In the genomic region with DNA sequence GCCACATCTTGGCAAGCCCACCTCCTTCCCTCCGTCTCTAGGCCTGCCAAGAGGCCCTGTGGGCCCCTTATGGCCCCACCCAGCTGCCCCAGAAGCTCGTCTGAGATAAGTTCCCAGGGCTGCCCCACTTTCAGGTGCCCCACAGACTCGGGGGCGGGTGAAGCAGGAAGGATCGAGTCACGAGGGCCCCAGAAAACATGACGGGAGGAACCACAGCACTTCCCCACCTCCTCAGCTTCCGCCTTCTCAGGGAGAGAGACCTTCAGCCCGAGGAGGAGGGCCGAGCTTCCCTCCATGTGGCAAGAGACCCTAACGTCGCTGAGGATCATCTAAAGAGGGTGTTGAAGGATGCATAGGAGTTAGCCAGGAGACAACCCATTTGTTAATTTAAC, we compare ENCODE assay signal across 8 cellular contexts. TPM values are rescaled to one million over a fixed set of nuclear protein-coding genes. Genes with fewer than 3 reads are reported as not detected.
A peak's percentile ranks its signal among the peaks of the same experiment; 100 is the strongest.
DNase-seq lines count a peak whose midpoint lies in the region; ATAC-seq and TF ChIP-seq lines count a peak whose summit lies in the region.

No MANE protein-coding gene starts in this region.

- no peak overlapping the region for H2AFZ ChIP-seq in H9 (ENCODE audit: low read length)

- H2BK5ac ChIP-seq in H9 (ENCODE audit: insufficient read length, low read length) = no peak overlapping the region

- intact Hi-C loops in aorta (cut with DNase I) = no loop called here

- H3K79me1 ChIP-seq in H9 (ENCODE audit: insufficient read depth, low read depth, low read length, poor library complexity, severe bottlenecking) = no peaks in the 10 kb centered on the region

- H4K5ac ChIP-seq in H9 (ENCODE audit: insufficient read length, low read depth, low read length) = no peak overlapping the region

- no peaks in the 10 kb centered on the region for H3K36me3 Mint-ChIP-seq in activated naive CD4-positive, alpha-beta T cell treated with anti-CD3 and anti-CD28 coated beads, Interleukin-2, amount 50 U/mL, for 24 hours
- H3K36me3 Mint-ChIP-seq in H9 (ENCODE audit: insufficient read depth in 1 of 3, low read depth in 3 of 3) = no peaks in the 10 kb centered on the region

- no peak overlapping the region for H3K14ac ChIP-seq in H9 (ENCODE audit: insufficient read depth, low read length)

- H3K27me3 ChIP-seq in neutrophil (no peaks in the 10 kb centered on the region), aorta (ENCODE audit: control insufficient read depth in 1 of 2, insufficient read depth in 2 of 2, low read length in 1 of 2) (no peaks in the 10 kb centered on the region), H9 (ENCODE audit: insufficient read depth, low read length) (no peaks in the 10 kb centered on the region)

- H4K20me1 ChIP-seq in H9 (ENCODE audit: control insufficient read depth, insufficient read depth, insufficient read length) = no peaks in the 10 kb centered on the region

- H3K18ac ChIP-seq in H9 (ENCODE audit: insufficient read length, low read depth, low read length) = no peak overlapping the region

- H2AK5ac ChIP-seq in H9 (ENCODE audit: insufficient read length, low read length) = no peak overlapping the region

- TF ChIP-seq CTCF in GM10266 (IDR thresholded peaks at IDR 0.05; ENCODE audit: control insufficient read depth, insufficient read depth, low read depth, missing control alignments) = no peak
- TF ChIP-seq CTCF in neutrophil (IDR thresholded peaks at IDR 0.05) = no peak
- TF ChIP-seq CTCF in H9 (conservative IDR thresholded peaks at IDR 0.05) = no peak

- peak overlapping the region; percentile 96 for H3K27ac Mint-ChIP-seq in activated naive CD4-positive, alpha-beta T cell treated with anti-CD3 and anti-CD28 coated beads, Interleukin-2, amount 50 U/mL, for 24 hours
- no peak overlapping the region for H3K27ac Mint-ChIP-seq in H9

- H3K23me2 ChIP-seq in H9 (ENCODE audit: insufficient read length, low read depth, low read length, poor library complexity, severe bottlenecking) = no peaks in the 10 kb centered on the region

- peaks cover 61% of the 10 kb centered on the region for H3K4me1 Mint-ChIP-seq in activated naive CD4-positive, alpha-beta T cell treated with anti-CD3 and anti-CD28 coated beads, Interleukin-2, amount 50 U/mL, for 24 hours
- H3K4me1 Mint-ChIP-seq in H9 = peaks cover 0 to 6% of the 10 kb centered on the region in 2 experiments; a peak in 2 of 4 replicates

- peak overlapping the region; percentile 66 for H3K4me3 Mint-ChIP-seq in activated naive CD4-positive, alpha-beta T cell treated with anti-CD3 and anti-CD28 coated beads, Interleukin-2, amount 50 U/mL, for 24 hours
- H3K4me3 Mint-ChIP-seq in H9 = no peak overlapping the region

- no peak overlapping the region for H3T11ph ChIP-seq in H9 (ENCODE audit: low read length)

- DNase-seq in GM10266 (ENCODE audit: extremely low spot score) = peak; percentile 62
- peak; percentile 72 for DNase-seq in T follicular helper cell (ENCODE audit: low read depth)
- DNase-seq in aorta = peak in 1 of 2 donors; percentile 84
- no peak for DNase-seq in mesenteric fat pad (ENCODE audit: low spot score)
- DNase-seq in NCI-H128 (lab: John Stamatoyannopoulos, UW; ENCODE audit: unreplicated experiment) = no peak
- no peak for DNase-seq in H9

- no peaks in the 10 kb centered on the region for H3K79me2 ChIP-seq in H9 (ENCODE audit: insufficient read depth, low read length)

- H3K36me3 ChIP-seq in neutrophil = no peaks in the 10 kb centered on the region
- H3K36me3 ChIP-seq in aorta (ENCODE audit: control insufficient read depth in 1 of 2, insufficient read depth in 2 of 2, low read length in 1 of 2) = no peaks in the 10 kb centered on the region

- H3K27ac ChIP-seq in neutrophil (peak overlapping the region; percentile 99), aorta (ENCODE audit: low read depth in 1 of 2, low read length in 2 of 2) (no peak overlapping the region), H9 (ENCODE audit: insufficient read length, low read depth, low read length) (no peak overlapping the region)

- H3K4me3 ChIP-seq in neutrophil (ENCODE audit: low read depth in 1 of 2, low read length in 1 of 2) (peak overlapping the region; percentile 43 to 49), aorta (ENCODE audit: low read length in 2 of 2) (no peak overlapping the region)

- no peaks in the 10 kb centered on the region for H3K9me3 Mint-ChIP-seq in activated naive CD4-positive, alpha-beta T cell treated with anti-CD3 and anti-CD28 coated beads, Interleukin-2, amount 50 U/mL, for 24 hours
- no peaks in the 10 kb centered on the region for H3K9me3 Mint-ChIP-seq in H9

- no peak overlapping the region for H2BK15ac ChIP-seq in H9 (ENCODE audit: low read depth, low read length)

- H3K9ac ChIP-seq in H9 (ENCODE audit: extremely low read depth, insufficient read length, low read length) = no peak overlapping the region

- WGBS in aorta, 2 donors = 75 to 77% methylated on average over 12 of the region's 12 CpGs
- WGBS in H9 (ENCODE audit: extremely low coverage, insufficient read length, low lambda C conversion rate) = no CpG with 5 or more reads among the region's 12 CpGs

- H3K9me3 ChIP-seq in neutrophil (no peaks in the 10 kb centered on the region), aorta (ENCODE audit: control insufficient read depth, low read length) (no peaks in the 10 kb centered on the region), H9 (ENCODE audit: control insufficient read depth, low read depth, low read length) (no peaks in the 10 kb centered on the region)

- no peak overlapping the region for H4K91ac ChIP-seq in H9 (ENCODE audit: insufficient read length, low read depth, low read length)

- ATAC-seq in aorta (ENCODE audit: low FRiP score) = peak; percentile 15

- no peak overlapping the region for H4K8ac ChIP-seq in H9 (replicated peaks; ENCODE audit: insufficient read length, low read depth, low read length)

- H2BK20ac ChIP-seq in H9 (ENCODE audit: low read depth, low read length, poor library complexity, severe bottlenecking) = no peak overlapping the region

- no peak overlapping the region for H2BK120ac ChIP-seq in H9 (ENCODE audit: low read depth, low read length, poor library complexity, severe bottlenecking)

- no peak overlapping the region for H3K4ac ChIP-seq in H9 (ENCODE audit: low read depth, low read length)

- H3K4me2 ChIP-seq in H9 (ENCODE audit: insufficient read depth, insufficient read length, low read length) = no peak overlapping the region

- H3K4me1 ChIP-seq in neutrophil (ENCODE audit: control insufficient read depth in 1 of 2, insufficient read depth in 1 of 2, low read depth in 1 of 2, low read length in 1 of 2) = peaks cover 59 to 73% of the 10 kb centered on the region in 2 experiments
- no peaks in the 10 kb centered on the region for H3K4me1 ChIP-seq in aorta (ENCODE audit: control insufficient read depth in 1 of 2, insufficient read depth in 2 of 2, low read length in 2 of 2)
- no peaks in the 10 kb centered on the region for H3K4me1 ChIP-seq in H9 (ENCODE audit: insufficient read depth, low read length)

- no peak overlapping the region for H2BK12ac ChIP-seq in H9 (ENCODE audit: insufficient read length, low read depth, low read length)

- no peak overlapping the region for H3K23ac ChIP-seq in H9 (ENCODE audit: insufficient read length, low read depth, low read length)

- H3K27me3 Mint-ChIP-seq in activated naive CD4-positive, alpha-beta T cell treated with anti-CD3 and anti-CD28 coated beads, Interleukin-2, amount 50 U/mL, for 24 hours = no peaks in the 10 kb centered on the region
- no peaks in the 10 kb centered on the region; the same call in 1 of the 2 replicates for H3K27me3 Mint-ChIP-seq in H9 (ENCODE audit: low read depth)

- no peak overlapping the region for H3K56ac ChIP-seq in H9 (ENCODE audit: insufficient read length, low read depth, low read length)

RNA-seq across cellular contexts. Expression of gene IL12RB1, which starts 4.5 kb away (rescaled TPM):
- total RNA-seq in aorta (1 to 10 TPM; 1.7 to 2.6 TPM), mesenteric fat pad (2.3 TPM), H9 (2021) (not detected in 2 replicates)
- under 1 TPM; 0.69 to 0.75 TPM for polyA plus RNA-seq in aorta

RNA-seq across cellular contexts. Expression of gene MAST3, which starts 6.4 kb away (rescaled TPM):
- 10 to 100 TPM; 21.5 to 25.2 TPM for total RNA-seq in aorta
- polyA plus RNA-seq in aorta = 10 to 100 TPM in 1 of 2 donors, 1 to 10 TPM in 1; 4.4 to 32.7 TPM
- total RNA-seq in mesenteric fat pad = 19.1 TPM
- 9.6 and 10.4 TPM in 2 replicates for total RNA-seq in H9 (2021)

Comparison
In these comparisons a context has a peak if more than half of its experiments do, and no peak if none do; other contexts are left out.
1. DNase-seq: peak in GM10266 (single experiment) and T follicular helper cell (single experiment); none in mesenteric fat pad (single experiment), NCI-H128 (single experiment) and H9 (single experiment).
2. H3K4me3 ChIP-seq: peak in neutrophil (2 of 2); none in aorta (0 of 2).